In the genomic region with DNA sequence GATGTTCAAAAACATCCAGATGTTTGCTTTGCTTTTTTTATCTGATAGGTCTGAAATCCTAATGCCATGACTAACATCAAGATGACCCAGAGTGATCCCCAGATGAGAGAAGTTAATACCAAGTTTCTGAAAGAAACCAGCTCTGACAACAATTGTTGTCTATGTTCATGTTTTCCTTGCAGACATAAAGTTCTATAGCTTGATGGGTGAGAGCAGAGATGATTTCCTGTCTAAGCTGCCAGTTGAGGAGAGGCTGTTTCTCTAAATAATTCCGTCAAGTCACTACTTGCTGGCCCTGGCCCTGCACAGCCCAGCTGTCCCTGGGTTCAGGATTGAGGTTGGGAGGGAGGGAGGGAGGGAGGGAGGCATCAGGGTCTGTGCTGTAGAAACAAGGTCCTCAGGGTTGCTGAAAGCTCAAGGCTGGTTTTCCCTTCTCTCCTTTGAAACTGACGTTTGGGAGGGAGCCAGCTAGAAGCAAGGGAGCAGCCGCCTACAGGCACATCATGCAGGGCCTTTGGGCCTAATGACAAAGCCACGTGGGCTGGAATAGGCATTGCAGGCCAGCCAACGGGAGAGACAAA, we compare ENCODE assay signal across 10 cellular contexts. TPM values are rescaled to one million over a fixed set of nuclear protein-coding genes. Genes with fewer than 3 reads are reported as not detected.
DNase-seq lines count a peak whose midpoint lies in the region; ATAC-seq and TF ChIP-seq lines count a peak whose summit lies in the region.
"Had no signal": no experiment of that assay in that cellular context is flagged by ENCODE, and none has a peak within 500 bp of the region (broad histone marks: within the 10 kb centered on the region; RNA-seq: fewer than 3 reads in every experiment).

No MANE protein-coding gene starts in this region.

- intact Hi-C loops in A673 (cut with micrococcal nuclease; ENCODE audit: unreplicated experiment) = no loop called here
- intact Hi-C loops in Panc1 (cut with micrococcal nuclease; ENCODE audit: unreplicated experiment) = no loop called here
- intact Hi-C loops in esophagus muscularis mucosa (cut with DNase I) = no loop called here

- H3K27me3 ChIP-seq in A673 (replicated peaks; ENCODE audit: insufficient read depth, low read depth, low read length, poor library complexity) (no peaks in the 10 kb centered on the region), Panc1 (ENCODE audit: control insufficient read depth, insufficient read depth, low read length) (no peaks in the 10 kb centered on the region), esophagus muscularis mucosa (no peaks in the 10 kb centered on the region)

- no peaks in the 10 kb centered on the region for H3K9me3 ChIP-seq in A673 (ENCODE audit: low read depth, low read length, poor library complexity, severe bottlenecking)
- no peaks in the 10 kb centered on the region for H3K9me3 ChIP-seq in Panc1 (ENCODE audit: control insufficient read depth, insufficient read depth, low read depth, low read length)
- H3K9me3 ChIP-seq in esophagus muscularis mucosa = no peaks in the 10 kb centered on the region

- TF ChIP-seq CTCF in A673 (conservative IDR thresholded peaks at IDR 0.05; ENCODE audit: low read depth, low read length) (no peak), Panc1 (IDR thresholded peaks at IDR 0.05) (no peak), esophagus muscularis mucosa (IDR thresholded peaks at IDR 0.05) (no peak), neural crest cell (conservative IDR thresholded peaks at IDR 0.05) (no peak)

- H3K27ac ChIP-seq in A673 (ENCODE audit: low read depth, low read length, poor library complexity, severe bottlenecking) = no peak overlapping the region
- peak overlapping the region; percentile 71; the same call in 1 of the 2 replicates for H3K27ac ChIP-seq in Panc1 (ENCODE audit: low read length)
- H3K27ac ChIP-seq in esophagus muscularis mucosa (replicated peaks in 1 of 4) = peak overlapping the region; percentile 86 to 92 (median 88)

- no peak overlapping the region for H3K4me3 ChIP-seq in A673 (ENCODE audit: low read depth, low read length, poor library complexity, severe bottlenecking)
- H3K4me3 ChIP-seq in Panc1 (ENCODE audit: low read depth in 2 of 2, low read length in 2 of 2) = no peak overlapping the region
- H3K4me3 ChIP-seq in esophagus muscularis mucosa = peak overlapping the region; percentile 7 to 77 (median 68)

- CTCF ChIA-PET in A673 (lab: Charles Lee) (interaction anchor here (0.7 kb wide), 1 partner anchor 24 kb away, joined by 3 read pairs; no protein-coding TSS in a partner anchor), Panc1 (lab: Charles Lee) (interaction anchor here (0.6 kb wide), 1 partner anchor 55 kb away, joined by 3 read pairs; no protein-coding TSS in a partner anchor)

- H3K4me1 ChIP-seq in A673 (ENCODE audit: insufficient read depth, low read length, poor library complexity, severe bottlenecking) (peaks cover 49% of the 10 kb centered on the region), Panc1 (ENCODE audit: control insufficient read depth, insufficient read depth, low read length) (peaks cover 27% of the 10 kb centered on the region), esophagus muscularis mucosa (peaks cover 57 to 99% (median 96%) of the 10 kb centered on the region in 4 donors)

- H3K4me1 Mint-ChIP-seq in neural crest cell = peaks cover 69% of the 10 kb centered on the region

- DNase-seq in A673 (ENCODE audit: low spot score) (peak; percentile 17), Panc1 (ENCODE audit: low read depth, low spot score) (no peak), esophagus muscularis mucosa (ENCODE audit: extremely low spot score) (no peak), neural crest cell (ENCODE audit: low read depth, low spot score) (no peak), NOMO-1 treated with dmso at 0.1 percent for 144 hours (lab: John Stamatoyannopoulos, UW; ENCODE audit: unreplicated experiment) (no peak)
- DNase-seq in effector CD4-positive, alpha-beta T cell = no peak
- DNase-seq: effector memory CD4-positive, alpha-beta T cell had no signal

- WGBS in esophagus muscularis mucosa = 3% methylated on average over 5 of the region's 5 CpGs

- H3K4me3 Mint-ChIP-seq in neural crest cell = peak overlapping the region; percentile 60
- H3K4me3 Mint-ChIP-seq: B cell had no signal

- no peaks in the 10 kb centered on the region for H3K9me3 Mint-ChIP-seq in neural crest cell

- no peak for TF ChIP-seq POLR2A in esophagus muscularis mucosa (IDR thresholded peaks at IDR 0.05; ENCODE audit: low read depth)

- BruUV-seq in A673 (replicated peaks; lab: Mats Ljungman, UMichigan) = no TSS peak
- BruUV-seq in Panc1 (replicated peaks; lab: Mats Ljungman, UMichigan) = no TSS peak

- H3K36me3 ChIP-seq in A673 (ENCODE audit: insufficient read depth, low read length, poor library complexity, severe bottlenecking) (no peaks in the 10 kb centered on the region), Panc1 (ENCODE audit: control insufficient read depth, insufficient read depth, low read length) (no peaks in the 10 kb centered on the region), esophagus muscularis mucosa (peaks cover 0 to 26% (median 0%) of the 10 kb centered on the region in 4 donors)

- H3K27me3 Mint-ChIP-seq in neural crest cell (ENCODE audit: low read depth) = no peaks in the 10 kb centered on the region

- in situ Hi-C loops in Panc1 (cut with HindIII; ENCODE audit: low pct_unique_long_range_greater_than_20kb, low sequenced_read_pairs) = no loop called here

- POLR2A ChIA-PET in A673 (lab: Charles Lee; ENCODE audit: low non-redundant PET) = no interaction called here
- POLR2A ChIA-PET in Panc1 (lab: Charles Lee) = no interaction called here

- H3K27ac Mint-ChIP-seq in neural crest cell (ENCODE audit: unreplicated experiment) = peak overlapping the region; percentile 64
- H3K27ac Mint-ChIP-seq: B cell had no signal

- no peak for ATAC-seq in Panc1
- no peak for ATAC-seq in HG02642 (IDR thresholded peaks at IDR 0.05; ENCODE audit: poor library complexity, unreplicated experiment)
- ATAC-seq in HG03196 (IDR thresholded peaks at IDR 0.05; ENCODE audit: unreplicated experiment) = no peak

- no peaks in the 10 kb centered on the region for H3K36me3 Mint-ChIP-seq in neural crest cell (ENCODE audit: low read depth)

- TF ChIP-seq EP300 in esophagus muscularis mucosa (IDR thresholded peaks at IDR 0.05) = no peak

RNA-seq across cellular contexts. Expression of a gene that starts 3.9 kb away (rescaled TPM):
- total RNA-seq in A673 (2021) = 268 and 339 TPM in 2 replicates
- 228 TPM for total RNA-seq in Panc1 (2021; ENCODE audit: unreplicated experiment)
- 986 TPM for polyA plus RNA-seq in Panc1 (2012; ENCODE audit: insufficient read length)
- 100 to 1,000 TPM; 269 to 875 (median 432) TPM for total RNA-seq in esophagus muscularis mucosa
- total RNA-seq in neural crest cell = 422 and 435 TPM in 2 replicates
- total RNA-seq: B cell had no signal

Comparison
In these comparisons a context has a peak if more than half of its experiments do, and no peak if none do; other contexts are left out.
1. H3K4me3 ChIP-seq: peak in esophagus muscularis mucosa (4 of 4); none in A673 (single experiment) and Panc1 (0 of 2).